8 cellular contexts compared by ENCODE assay signal in the genomic region with DNA sequence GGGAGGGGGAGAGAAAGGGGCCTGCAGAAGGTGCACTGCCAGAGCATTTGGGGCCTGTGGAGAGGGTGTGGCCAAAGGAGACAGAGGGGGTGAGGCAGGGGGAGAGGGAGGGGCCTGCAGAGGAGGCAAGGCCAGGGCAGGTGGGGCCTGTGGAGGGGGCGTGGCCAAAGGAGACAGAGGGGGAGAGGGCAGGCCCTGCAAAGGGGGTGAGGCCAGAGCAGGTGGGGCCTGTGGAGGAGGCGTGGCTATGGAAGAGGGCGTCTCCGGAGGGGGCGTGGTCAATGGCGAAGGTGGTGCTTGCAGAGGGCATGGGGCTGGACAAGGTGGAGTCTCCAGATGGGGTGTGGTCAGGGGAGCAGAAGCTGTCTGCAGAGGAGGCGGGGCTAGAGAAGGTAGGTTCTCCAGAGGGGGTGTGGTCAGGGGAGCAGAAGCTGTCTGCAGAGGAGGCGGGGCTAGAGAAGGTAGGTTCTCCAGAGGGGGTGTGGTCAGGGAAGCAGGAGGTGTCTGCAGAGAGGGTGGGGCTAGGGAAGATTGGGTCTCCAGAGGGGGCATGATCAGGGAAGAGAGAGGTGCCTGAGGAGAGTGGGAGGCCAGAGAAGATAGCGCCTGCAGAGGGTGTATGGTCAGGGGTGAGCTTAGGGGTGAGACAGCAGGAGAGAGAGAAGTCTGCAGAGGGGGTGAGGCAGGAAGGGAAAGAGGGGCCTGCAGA. TPM values are rescaled to one million over a fixed set of nuclear protein-coding genes. Genes with fewer than 3 reads are reported as not detected.
A peak's percentile ranks its signal among the peaks of the same experiment; 100 is the strongest.
DNase-seq lines count a peak whose midpoint lies in the region; ATAC-seq and TF ChIP-seq lines count a peak whose summit lies in the region.

No MANE protein-coding gene starts in this region.

- H3K4me1 ChIP-seq in naive thymus-derived CD4-positive, alpha-beta T cell (ENCODE audit: control insufficient read depth in 2 of 2, insufficient read depth in 2 of 2, low read length in 2 of 2): peaks cover 16 to 26% of the 10 kb centered on the region in 2 donors

- no peaks in the 10 kb centered on the region for H3K9me3 ChIP-seq in naive thymus-derived CD4-positive, alpha-beta T cell (ENCODE audit: control insufficient read depth in 2 of 3, low read length in 3 of 3)

- no peaks in the 10 kb centered on the region for H3K36me3 ChIP-seq in naive thymus-derived CD4-positive, alpha-beta T cell (ENCODE audit: control insufficient read depth in 2 of 3, insufficient read depth in 3 of 3, low read length in 3 of 3)

- CTCF ChIA-PET in T-cell (lab: Charles Lee): interaction anchor here in 1 of 2 donors (0.6 to 0.8 kb wide), 3 partner anchors 33 to 74 kb away, joined by 3 to 9 read pairs (median 3); a partner anchor contains a TSS
- CTCF ChIA-PET in naive thymus-derived CD4-positive, alpha-beta T cell (lab: Charles Lee): no interaction called here

- no peak for TF ChIP-seq CTCF in cardiac fibroblast (IDR thresholded peaks at IDR 0.05; ENCODE audit: low read depth, low read length)
- no peak for TF ChIP-seq CTCF in CD14-positive monocyte (IDR thresholded peaks at IDR 0.05)

- H3K4me3 Mint-ChIP-seq in T-cell: peak overlapping the region in 2 of 3 donors; percentile 40 to 80
- H3K4me3 Mint-ChIP-seq in naive thymus-derived CD4-positive, alpha-beta T cell: peak overlapping the region; percentile 41 to 87 (median 75)
- peak overlapping the region in 1 of 2 donors; percentile 88 for H3K4me3 Mint-ChIP-seq in CD14-positive monocyte

- POLR2A ChIA-PET in T-cell (lab: Charles Lee): no interaction called here
- POLR2A ChIA-PET in naive thymus-derived CD4-positive, alpha-beta T cell (lab: Charles Lee): interaction anchor here (1.1 kb wide), 1 partner anchor 1446 kb away, joined by 3 read pairs; no protein-coding TSS in a partner anchor

- H3K9me3 Mint-ChIP-seq in T-cell (no peaks in the 10 kb centered on the region), CD14-positive monocyte (peaks cover 3 to 45% (median 11%) of the 10 kb centered on the region in 7 donors)
- H3K9me3 Mint-ChIP-seq in naive thymus-derived CD4-positive, alpha-beta T cell: peaks cover 0 to 4% (median 0%) of the 10 kb centered on the region in 11 donors

- H3K27ac ChIP-seq in naive thymus-derived CD4-positive, alpha-beta T cell (ENCODE audit: low read depth, low read length): no peak overlapping the region

- DNase-seq in G401 (ENCODE audit: low spot score) (peak; percentile 71), T-cell (peak in 30 of 34 experiments; percentile 39 to 70 (median 56)), cardiac fibroblast (ENCODE audit: low read depth in 2 of 2) (peak; percentile 48 to 51), CD14-positive monocyte (ENCODE audit: low spot score) (no peak)
- DNase-seq in Jurkat, Clone E6-1 (ENCODE audit: low read depth, low spot score): peak; percentile 86
- peak in 7 of 9 donors; percentile 39 to 79 (median 56) for DNase-seq in naive thymus-derived CD4-positive, alpha-beta T cell

- H3K27me3 Mint-ChIP-seq in T-cell (peaks cover 13 to 17% of the 10 kb centered on the region in 2 donors), CD14-positive monocyte (ENCODE audit: low read depth in 3 of 3) (peaks cover 66 to 81% (median 73%) of the 10 kb centered on the region in 3 donors)
- H3K27me3 Mint-ChIP-seq in naive thymus-derived CD4-positive, alpha-beta T cell: peaks cover 0 to 60% (median 8%) of the 10 kb centered on the region in 5 donors

- intact Hi-C loops in naive thymus-derived CD4-positive, alpha-beta T cell (cut with micrococcal nuclease): loop anchor here in 1 of 2 donors (1.0 kb wide), 1 partner anchor 8 kb away; no protein-coding TSS in a partner anchor
- intact Hi-C loops in CD14-positive monocyte (cut with micrococcal nuclease): loop anchor here in 1 of 2 donors (5.0 kb wide), 1 partner anchor 52 kb away; a partner anchor contains a TSS

- in situ Hi-C loops in G401 (cut with HindIII; ENCODE audit: low sequenced_read_pairs): no loop called here

- H3K27ac Mint-ChIP-seq in T-cell (no peak overlapping the region), CD14-positive monocyte (peak overlapping the region in 1 of 7 donors; percentile 26)
- H3K27ac Mint-ChIP-seq in naive thymus-derived CD4-positive, alpha-beta T cell: peak overlapping the region in 5 of 9 donors; percentile 14 to 87 (median 51)

- H3K4me1 Mint-ChIP-seq in T-cell (peaks cover 26 to 38% (median 32%) of the 10 kb centered on the region in 3 donors), CD14-positive monocyte (peaks cover 28% of the 10 kb centered on the region)
- H3K4me1 Mint-ChIP-seq in naive thymus-derived CD4-positive, alpha-beta T cell: peaks cover 15 to 33% (median 29%) of the 10 kb centered on the region in 7 donors

- peaks cover 0 to 2% of the 10 kb centered on the region in 2 donors for H3K27me3 ChIP-seq in naive thymus-derived CD4-positive, alpha-beta T cell (ENCODE audit: control insufficient read depth in 2 of 2, insufficient read depth in 2 of 2, low read length in 2 of 2)

- no peak overlapping the region for H3K4me3 ChIP-seq in Jurkat, Clone E6-1 (ENCODE audit: low read length)
- H3K4me3 ChIP-seq in cardiac fibroblast (replicated peaks in 1 of 2; ENCODE audit: low read depth in 2 of 2, low read length in 2 of 2): no peak overlapping the region
- H3K4me3 ChIP-seq in naive thymus-derived CD4-positive, alpha-beta T cell (ENCODE audit: low read length): no peak overlapping the region

- no peaks in the 10 kb centered on the region for H3K36me3 Mint-ChIP-seq in T-cell
- peaks cover 0 to 5% (median 0%) of the 10 kb centered on the region in 5 donors for H3K36me3 Mint-ChIP-seq in naive thymus-derived CD4-positive, alpha-beta T cell
- H3K36me3 Mint-ChIP-seq in CD14-positive monocyte: peaks cover 0 to 8% of the 10 kb centered on the region in 2 donors

- ATAC-seq in T-cell (replicated peaks in 1 of 4) (no peak), GM18870 (IDR thresholded peaks at IDR 0.05; ENCODE audit: unreplicated experiment) (no peak), GM19324 (IDR thresholded peaks at IDR 0.05; ENCODE audit: low FRiP score, unreplicated experiment) (no peak)
- ATAC-seq in naive thymus-derived CD4-positive, alpha-beta T cell: no peak

RNA-seq across cellular contexts. Expression of a gene that starts 3.5 kb away (rescaled TPM):
- 0.03 and 0.49 TPM in 2 replicates for total RNA-seq in G401 (2014; rRNA removed; shearing (Covaris generic))
- 9.4 TPM for polyA plus RNA-seq in Jurkat, Clone E6-1 (2012; ENCODE audit: insufficient read depth, insufficient read length)
- under 1 TPM; 0.28 to 0.85 (median 0.36) TPM for total RNA-seq in T-cell
- 1 to 10 TPM in 1 of 5 experiments, under 1 TPM in 3, not detected in 1; 0.08 to 1.2 (median 0.16) TPM for total RNA-seq in naive thymus-derived CD4-positive, alpha-beta T cell
- polyA plus RNA-seq in naive thymus-derived CD4-positive, alpha-beta T cell: under 1 TPM; 0.08 to 0.12 TPM
- not detected for polyA plus RNA-seq in CD14-positive monocyte

RNA-seq across cellular contexts. Expression of a gene that starts 17.6 kb away (rescaled TPM):
- total RNA-seq in G401 (2014; rRNA removed; shearing (Covaris generic)): 0.49 TPM in 1 of 2 replicates, not detected in the other
- polyA plus RNA-seq in Jurkat, Clone E6-1 (2012; ENCODE audit: insufficient read depth, insufficient read length): 0.85 TPM
- under 1 TPM in 1 of 5 donors, not detected in 4; 0.06 TPM for total RNA-seq in T-cell
- total RNA-seq in naive thymus-derived CD4-positive, alpha-beta T cell: under 1 TPM in 1 of 5 experiments, not detected in 4; 0.24 TPM
- under 1 TPM in 1 of 2 donors, not detected in 1; 0.53 TPM for polyA plus RNA-seq in naive thymus-derived CD4-positive, alpha-beta T cell
- polyA plus RNA-seq in CD14-positive monocyte: not detected

RNA-seq across cellular contexts. Expression of a gene that starts 33.0 kb away (rescaled TPM):
- 14.2 and 16.2 TPM in 2 replicates for total RNA-seq in G401 (2014; rRNA removed; shearing (Covaris generic))
- polyA plus RNA-seq in Jurkat, Clone E6-1 (2012; ENCODE audit: insufficient read depth, insufficient read length): 30.5 TPM
- 10 to 100 TPM; 68.1 to 93.1 (median 73.5) TPM for total RNA-seq in T-cell
- total RNA-seq in naive thymus-derived CD4-positive, alpha-beta T cell: 100 to 1,000 TPM in 1 of 5 experiments, 10 to 100 TPM in 4; 48.7 to 109 (median 66.5) TPM
- 1 to 10 TPM; 1.8 to 2.0 TPM for polyA plus RNA-seq in naive thymus-derived CD4-positive, alpha-beta T cell
- 1 to 10 TPM in 1 of 2 donors, under 1 TPM in 1; 0.92 to 1.5 TPM for polyA plus RNA-seq in CD14-positive monocyte

RNA-seq across cellular contexts. Expression of a gene that starts 40.7 kb away (rescaled TPM):
- 19.0 and 24.5 TPM in 2 replicates for total RNA-seq in G401 (2014; rRNA removed; shearing (Covaris generic))
- polyA plus RNA-seq in Jurkat, Clone E6-1 (2012; ENCODE audit: insufficient read depth, insufficient read length): 14.4 TPM
- 10 to 100 TPM in 4 of 5 donors, 1 to 10 TPM in 1; 9.6 to 15.1 (median 13.7) TPM for total RNA-seq in T-cell
- total RNA-seq in naive thymus-derived CD4-positive, alpha-beta T cell: 10 to 100 TPM in 3 of 5 experiments, 1 to 10 TPM in 2; 7.4 to 12.2 (median 11.4) TPM
- polyA plus RNA-seq in naive thymus-derived CD4-positive, alpha-beta T cell: 1 to 10 TPM; 2.5 to 3.8 TPM
- polyA plus RNA-seq in CD14-positive monocyte: 1 to 10 TPM in 1 of 2 donors, under 1 TPM in 1; 0.76 to 1.3 TPM

RNA-seq across cellular contexts. Expression of a gene that starts 43.9 kb away (rescaled TPM):
- total RNA-seq in G401 (2014; rRNA removed; shearing (Covaris generic)): not detected in 2 replicates
- 23.7 TPM for polyA plus RNA-seq in Jurkat, Clone E6-1 (2012; ENCODE audit: insufficient read depth, insufficient read length)
- total RNA-seq in T-cell: 1 to 10 TPM in 3 of 5 donors, under 1 TPM in 2; 0.76 to 4.5 (median 1.3) TPM
- 1 to 10 TPM in 4 of 5 experiments, under 1 TPM in 1; 0.27 to 4.0 (median 1.6) TPM for total RNA-seq in naive thymus-derived CD4-positive, alpha-beta T cell
- polyA plus RNA-seq in naive thymus-derived CD4-positive, alpha-beta T cell: not detected
- polyA plus RNA-seq in CD14-positive monocyte: not detected

Comparison
In these comparisons a context has a peak if more than half of its experiments do, and no peak if none do; other contexts are left out.
1. H3K27ac Mint-ChIP-seq: peak in naive thymus-derived CD4-positive, alpha-beta T cell (5 of 9); none in T-cell (0 of 2).